1 cellular context compared by ENCODE assay signal in the genomic region with DNA sequence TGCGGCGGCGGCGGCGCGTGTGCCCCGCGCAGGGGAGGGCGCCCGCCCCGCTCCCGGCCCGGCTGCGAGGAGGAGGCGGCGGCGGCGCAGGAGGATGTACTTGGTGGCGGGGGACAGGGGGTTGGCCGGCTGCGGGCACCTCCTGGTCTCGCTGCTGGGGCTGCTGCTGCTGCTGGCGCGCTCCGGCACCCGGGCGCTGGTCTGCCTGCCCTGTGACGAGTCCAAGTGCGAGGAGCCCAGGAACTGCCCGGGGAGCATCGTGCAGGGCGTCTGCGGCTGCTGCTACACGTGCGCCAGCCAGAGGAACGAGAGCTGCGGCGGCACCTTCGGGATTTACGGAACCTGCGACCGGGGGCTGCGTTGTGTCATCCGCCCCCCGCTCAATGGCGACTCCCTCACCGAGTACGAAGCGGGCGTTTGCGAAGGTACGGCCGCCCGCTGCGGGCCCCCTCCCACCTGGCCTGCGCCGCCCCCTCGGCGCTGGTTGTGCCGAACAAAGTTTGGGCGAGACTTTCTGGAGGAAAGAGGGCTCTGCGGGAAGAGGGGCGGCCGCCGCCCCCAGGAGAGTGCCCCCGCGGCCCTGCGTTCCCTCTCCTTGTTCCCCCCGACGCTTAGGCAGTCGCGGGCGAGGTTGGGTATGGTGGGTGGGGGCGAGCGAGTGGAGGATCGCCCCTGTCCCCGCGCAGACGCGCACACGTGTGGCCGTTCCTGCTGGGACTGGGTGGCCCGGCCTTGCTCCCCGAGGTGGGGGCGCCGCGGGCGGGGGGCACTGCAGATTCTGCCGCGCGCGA.
TF ChIP-seq lines count a peak whose summit lies in the region.

No MANE protein-coding gene starts in this region.

TF ChIP-seq in HepG2, 621 proteins besides CTCF, POLR2A, EP300 and RAD21 (continued from another document and continues in another):
- peak; percentile 58; the same call in 1 of the 2 replicates for TF ChIP-seq ZNF333 (CRISPR knock-in tag; IDR thresholded peaks at IDR 0.05; ENCODE audit: borderline replicate concordance)
- TF ChIP-seq, protein P1, sequence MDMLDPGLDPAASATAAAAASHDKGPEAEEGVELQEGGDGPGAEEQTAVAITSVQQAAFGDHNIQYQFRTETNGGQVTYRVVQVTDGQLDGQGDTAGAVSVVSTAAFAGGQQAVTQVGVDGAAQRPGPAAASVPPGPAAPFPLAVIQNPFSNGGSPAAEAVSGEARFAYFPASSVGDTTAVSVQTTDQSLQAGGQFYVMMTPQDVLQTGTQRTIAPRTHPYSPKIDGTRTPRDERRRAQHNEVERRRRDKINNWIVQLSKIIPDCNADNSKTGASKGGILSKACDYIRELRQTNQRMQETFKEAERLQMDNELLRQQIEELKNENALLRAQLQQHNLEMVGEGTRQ (IDR thresholded peaks at IDR 0.05; ENCODE audit: low read depth, low read length) = no peak
- TF ChIP-seq, protein P1 (CRISPR knock-in tag; IDR thresholded peaks at IDR 0.05; ENCODE audit: borderline replicate concordance) = no peak
- TF ChIP-seq TBX2 (CRISPR knock-in tag; IDR thresholded peaks at IDR 0.05; ENCODE audit: borderline replicate concordance) = no peak; the same call in 1 of the 2 replicates
- no peak; the same call in 1 of the 2 replicates for TF ChIP-seq ZNF598 (CRISPR knock-in tag; IDR thresholded peaks at IDR 0.05; ENCODE audit: borderline replicate concordance)
- TF ChIP-seq ZNF296 (CRISPR knock-in tag; conservative IDR thresholded peaks at IDR 0.05) = no peak
- no peak for TF ChIP-seq ZNF7 (CRISPR knock-in tag; IDR thresholded peaks at IDR 0.05)
- TF ChIP-seq FOSL1 (CRISPR knock-in tag; IDR thresholded peaks at IDR 0.05; ENCODE audit: borderline replicate concordance) = no peak
- no peak; the same call in 1 of the 2 replicates for TF ChIP-seq ETV6 (CRISPR knock-in tag; conservative IDR thresholded peaks at IDR 0.05)
- no peak for TF ChIP-seq HHEX (CRISPR knock-in tag; IDR thresholded peaks at IDR 0.05)
- TF ChIP-seq SNAPC2 (CRISPR knock-in tag; IDR thresholded peaks at IDR 0.05) = no peak
- peak; percentile 76 for TF ChIP-seq RBFOX2 (IDR thresholded peaks at IDR 0.05; ENCODE audit: low read depth, low read length)
- TF ChIP-seq TFDP2 (CRISPR knock-in tag; IDR thresholded peaks at IDR 0.05) = peak; percentile 1; the same call in 1 of the 2 replicates
- peak; percentile 40 for TF ChIP-seq ZNF33B (CRISPR knock-in tag; IDR thresholded peaks at IDR 0.05)
- TF ChIP-seq SSRP1 (CRISPR knock-in tag; IDR thresholded peaks at IDR 0.05) = no peak
- TF ChIP-seq ZNF558 (CRISPR knock-in tag; IDR thresholded peaks at IDR 0.05; ENCODE audit: borderline replicate concordance) = peak; percentile 70; the same call in 1 of the 2 replicates
- no peak for TF ChIP-seq ZBTB33 (CRISPR knock-in tag; IDR thresholded peaks at IDR 0.05)
- TF ChIP-seq, protein P2, sequence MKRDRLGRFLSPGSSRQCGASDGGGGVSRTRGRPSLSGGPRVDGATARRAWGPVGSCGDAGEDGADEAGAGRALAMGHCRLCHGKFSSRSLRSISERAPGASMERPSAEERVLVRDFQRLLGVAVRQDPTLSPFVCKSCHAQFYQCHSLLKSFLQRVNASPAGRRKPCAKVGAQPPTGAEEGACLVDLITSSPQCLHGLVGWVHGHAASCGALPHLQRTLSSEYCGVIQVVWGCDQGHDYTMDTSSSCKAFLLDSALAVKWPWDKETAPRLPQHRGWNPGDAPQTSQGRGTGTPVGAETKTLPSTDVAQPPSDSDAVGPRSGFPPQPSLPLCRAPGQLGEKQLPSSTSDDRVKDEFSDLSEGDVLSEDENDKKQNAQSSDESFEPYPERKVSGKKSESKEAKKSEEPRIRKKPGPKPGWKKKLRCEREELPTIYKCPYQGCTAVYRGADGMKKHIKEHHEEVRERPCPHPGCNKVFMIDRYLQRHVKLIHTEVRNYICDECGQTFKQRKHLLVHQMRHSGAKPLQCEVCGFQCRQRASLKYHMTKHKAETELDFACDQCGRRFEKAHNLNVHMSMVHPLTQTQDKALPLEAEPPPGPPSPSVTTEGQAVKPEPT (CRISPR knock-in tag; IDR thresholded peaks at IDR 0.05; ENCODE audit: low read depth) = 0 out of 2 replicates have a peak, but pooled peaks have one; percentile 18
- TF ChIP-seq HNRNPL (IDR thresholded peaks at IDR 0.05; ENCODE audit: low read depth, low read length) = no peak
- no peak for TF ChIP-seq ZNF232 (CRISPR knock-in tag; IDR thresholded peaks at IDR 0.05; ENCODE audit: borderline replicate concordance)
- TF ChIP-seq ZBTB43 (CRISPR knock-in tag; conservative IDR thresholded peaks at IDR 0.05) = no peak
- no peak for TF ChIP-seq ZNF318 (CRISPR knock-in tag; IDR thresholded peaks at IDR 0.05)
- no peak for TF ChIP-seq ZNF335 (CRISPR knock-in tag; IDR thresholded peaks at IDR 0.05)
- TF ChIP-seq GATA4 (IDR thresholded peaks at IDR 0.05; ENCODE audit: borderline replicate concordance, low read depth) = 0 out of 2 replicates have a peak, but pooled peaks have one; percentile 10
- TF ChIP-seq ARNT (IDR thresholded peaks at IDR 0.05) = no peak
- no peak for TF ChIP-seq LBX2 (CRISPR knock-in tag; IDR thresholded peaks at IDR 0.05; ENCODE audit: borderline replicate concordance)
- peak; percentile 61; the same call in 1 of the 2 replicates for TF ChIP-seq MXD1 (CRISPR knock-in tag; IDR thresholded peaks at IDR 0.05)
- TF ChIP-seq ZNF446 (CRISPR knock-in tag; IDR thresholded peaks at IDR 0.05) = peak; percentile 55; the same call in 1 of the 2 replicates
- TF ChIP-seq RELA (CRISPR knock-in tag; IDR thresholded peaks at IDR 0.05) = no peak
